Comparison of ENCODE assay signal across 18 cellular contexts in genomic region chr13:94311893-94312292, GRCh38.
DNase-seq lines count a peak whose midpoint lies in the region; ATAC-seq and TF ChIP-seq lines count a peak whose summit lies in the region.
"Had no signal": no experiment of that assay in that cellular context is flagged by ENCODE, and none has a peak within 500 bp of the region (broad histone marks: within the 10 kb centered on the region; RNA-seq: fewer than 3 reads in every experiment).

No MANE protein-coding gene starts in this region.

- peaks cover 61% of the 10 kb centered on the region for H3K4me1 Mint-ChIP-seq in activated CD8-positive, alpha-beta memory T cell treated with anti-CD3 and anti-CD28 coated beads, Interleukin-2, amount 10 ng/mL, durations not matched to agents 7 days and 5 days

- H3K9me3 Mint-ChIP-seq in activated CD8-positive, alpha-beta memory T cell treated with anti-CD3 and anti-CD28 coated beads, Interleukin-2, amount 10 ng/mL, durations not matched to agents 7 days and 5 days (ENCODE audit: low read depth) = no peaks in the 10 kb centered on the region
- H3K9me3 Mint-ChIP-seq: CD8-positive, alpha-beta T cell; dendritic cell treated with granulocyte-macrophage colony-stimulating factor and Interleukin-4, amounts not matched to agents 40 ng/mL and 50 ng/mL, for 4 days had no signal

- H3K27ac ChIP-seq in RWPE2 (ENCODE audit: poor library complexity, severe bottlenecking) = peak overlapping the region; percentile 99
- no peak overlapping the region for H3K27ac ChIP-seq in foreskin keratinocyte
- H3K27ac ChIP-seq: GM23248, uterus had no signal

- H3K27me3 Mint-ChIP-seq in activated CD8-positive, alpha-beta memory T cell treated with anti-CD3 and anti-CD28 coated beads, Interleukin-2, amount 10 ng/mL, durations not matched to agents 7 days and 5 days = no peaks in the 10 kb centered on the region
- H3K27me3 Mint-ChIP-seq: dendritic cell treated with granulocyte-macrophage colony-stimulating factor and Interleukin-4, amounts not matched to agents 40 ng/mL and 50 ng/mL, for 4 days had no signal

- H3K27me3 ChIP-seq in RWPE2 (ENCODE audit: insufficient read depth, poor library complexity, severe bottlenecking) (no peaks in the 10 kb centered on the region), foreskin keratinocyte (no peaks in the 10 kb centered on the region), BE2C (no peaks in the 10 kb centered on the region)
- H3K27me3 ChIP-seq: brain microvascular endothelial cell, uterus had no signal

- H3K27ac Mint-ChIP-seq in activated CD8-positive, alpha-beta memory T cell treated with anti-CD3 and anti-CD28 coated beads, Interleukin-2, amount 10 ng/mL, durations not matched to agents 7 days and 5 days = peak overlapping the region; percentile 99
- H3K27ac Mint-ChIP-seq: dendritic cell treated with granulocyte-macrophage colony-stimulating factor and Interleukin-4, amounts not matched to agents 40 ng/mL and 50 ng/mL, for 4 days had no signal

- TF ChIP-seq CTCF in RWPE2 (IDR thresholded peaks at IDR 0.05; ENCODE audit: poor library complexity, severe bottlenecking) (no peak), foreskin keratinocyte (conservative IDR thresholded peaks at IDR 0.05) (no peak), BE2C (IDR thresholded peaks at IDR 0.05; ENCODE audit: low read depth, low read length) (no peak)

- H3K4me1 ChIP-seq in RWPE2 (ENCODE audit: insufficient read depth, poor library complexity, severe bottlenecking) (peaks cover 25% of the 10 kb centered on the region), foreskin keratinocyte (peaks cover 19% of the 10 kb centered on the region), BE2C (peaks cover 14% of the 10 kb centered on the region)
- H3K4me1 ChIP-seq: uterus had no signal

- no peak for DNase-seq in activated CD8-positive, alpha-beta memory T cell treated with anti-CD3 and anti-CD28 coated beads, Interleukin-2, amount 10 ng/mL, durations not matched to agents 7 days and 5 days
- DNase-seq in activated CD8-positive, alpha-beta memory T cell treated with anti-CD3 and anti-CD28 coated beads, Interleukin-2, amount 50 U/mL, for 48 hours = no peak
- DNase-seq in RWPE2 (ENCODE audit: low spot score) (no peak), glomerular endothelial cell (ENCODE audit: extremely low read depth, low read depth, low spot score) (peak; percentile 56), foreskin keratinocyte (no peak), BE2C (no peak)
- DNase-seq: activated CD4-positive, CD25-positive, alpha-beta regulatory T cell; activated CD8-positive, alpha-beta memory T cell treated with anti-CD3 and anti-CD28 coated beads for 24 hours; brain microvascular endothelial cell; CD8-positive, alpha-beta T cell; GM23248; NCI-H1436 treated with DMSO at 0.1 percent for 48 hours; NK-92 treated with Interleukin-12 subunit alpha and Interleukin-12 subunit beta, amount 100 ng/mL, for 24 hours; T1000; uterus had no signal

- H3K36me3 Mint-ChIP-seq in activated CD8-positive, alpha-beta memory T cell treated with anti-CD3 and anti-CD28 coated beads, Interleukin-2, amount 10 ng/mL, durations not matched to agents 7 days and 5 days = peaks cover 25% of the 10 kb centered on the region
- H3K36me3 Mint-ChIP-seq: CD8-positive, alpha-beta T cell had no signal

- H3K9me3 ChIP-seq in RWPE2 (ENCODE audit: severe bottlenecking) (no peaks in the 10 kb centered on the region), BE2C (no peaks in the 10 kb centered on the region)
- H3K9me3 ChIP-seq: uterus had no signal

- CTCF ChIA-PET in activated CD8-positive, alpha-beta memory T cell treated with anti-CD3 and anti-CD28 coated beads, Interleukin-2, amount 10 ng/mL, durations not matched to agents 7 days and 5 days (lab: Charles Lee) = interaction anchor here (1.1 to 1.7 kb wide), 3 partner anchors 9 to 50 kb away, joined by 3 to 6 read pairs (median 3); no protein-coding TSS in a partner anchor

- H3K4me3 Mint-ChIP-seq in activated CD8-positive, alpha-beta memory T cell treated with anti-CD3 and anti-CD28 coated beads, Interleukin-2, amount 10 ng/mL, durations not matched to agents 7 days and 5 days = peak overlapping the region; percentile 56
- H3K4me3 Mint-ChIP-seq: dendritic cell treated with granulocyte-macrophage colony-stimulating factor and Interleukin-4, amounts not matched to agents 40 ng/mL and 50 ng/mL, for 4 days had no signal

- no peak overlapping the region for H3K4me3 ChIP-seq in RWPE2 (ENCODE audit: severe bottlenecking)
- H3K4me3 ChIP-seq in BE2C (ENCODE audit: low read depth, low read length) = no peak overlapping the region
- H3K4me3 ChIP-seq: GM23248, uterus had no signal

- H3K36me3 ChIP-seq in RWPE2 (ENCODE audit: low read depth) = no peaks in the 10 kb centered on the region
- no peaks in the 10 kb centered on the region for H3K36me3 ChIP-seq in BE2C
- H3K36me3 ChIP-seq: brain microvascular endothelial cell, uterus had no signal

- no peak for ATAC-seq in activated CD8-positive, alpha-beta memory T cell treated with anti-CD3 and anti-CD28 coated beads, Interleukin-2, amount 10 ng/mL, durations not matched to agents 7 days and 5 days
- ATAC-seq in RWPE2 (ENCODE audit: low read depth) (no peak), HG03108 (IDR thresholded peaks at IDR 0.05; ENCODE audit: unreplicated experiment) (no peak), HG02852 (IDR thresholded peaks at IDR 0.05; ENCODE audit: unreplicated experiment) (no peak), foreskin keratinocyte (no peak)
- ATAC-seq: CD8-positive, alpha-beta T cell had no signal
